ENCODE assay signal across 18 cellular contexts in the genomic region with DNA sequence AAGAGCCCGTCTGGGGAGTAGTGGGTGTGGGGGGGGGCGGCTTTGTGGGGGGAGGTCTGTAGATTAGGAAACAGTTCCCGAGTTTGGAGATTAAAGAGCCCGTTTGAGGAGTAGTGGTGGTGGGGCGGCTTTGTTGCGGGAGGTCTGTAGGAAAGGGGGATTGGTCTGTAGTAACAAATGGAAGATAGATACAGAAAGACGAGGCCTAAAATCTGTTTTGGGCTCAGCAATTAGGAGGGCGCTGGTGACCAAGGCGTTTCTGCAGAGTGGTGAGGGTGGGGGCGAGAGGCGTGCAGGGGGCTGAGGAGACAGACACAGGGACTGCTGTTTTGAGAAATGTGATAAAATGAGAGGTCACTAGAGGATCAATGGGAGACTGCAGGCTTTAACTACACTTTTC. TPM values are rescaled to one million over a fixed set of nuclear protein-coding genes. Genes with fewer than 3 reads are reported as not detected.
DNase-seq lines count a peak whose midpoint lies in the region; ATAC-seq and TF ChIP-seq lines count a peak whose summit lies in the region.
"Had no signal": no experiment of that assay in that cellular context is flagged by ENCODE, and none has a peak within 500 bp of the region (broad histone marks: within the 10 kb centered on the region; RNA-seq: fewer than 3 reads in every experiment).

No MANE protein-coding gene starts in this region.

- BruUV-seq in A673 (replicated peaks; lab: Mats Ljungman, UMichigan), result no TSS peak

- peaks cover 4 to 5% of the 10 kb centered on the region in 2 donors for H3K36me3 Mint-ChIP-seq in activated T-cell treated with anti-CD3 and anti-CD28 coated beads, Interleukin-2, amount 50 U/mL, for 72 hours (ENCODE audit: insufficient read depth in 2 of 2)
- H3K36me3 Mint-ChIP-seq in naive thymus-derived CD4-positive, alpha-beta T cell, result peaks cover 0 to 7% (median 3%) of the 10 kb centered on the region in 5 donors

- CTCF ChIA-PET in naive thymus-derived CD4-positive, alpha-beta T cell (lab: Charles Lee), result no interaction called here
- CTCF ChIA-PET in A673 (lab: Charles Lee), result no interaction called here

- no peak overlapping the region for H3K9ac ChIP-seq in subcutaneous abdominal adipose tissue (ENCODE audit: low read length in 5 of 5)

- peaks cover 50% of the 10 kb centered on the region for H3K4me1 Mint-ChIP-seq in activated T-cell treated with anti-CD3 and anti-CD28 coated beads, Interleukin-2, amount 50 U/mL, for 72 hours (ENCODE audit: low read depth)
- peaks cover 11 to 43% (median 30%) of the 10 kb centered on the region in 7 donors for H3K4me1 Mint-ChIP-seq in naive thymus-derived CD4-positive, alpha-beta T cell

- TF ChIP-seq CTCF in body of pancreas (IDR thresholded peaks at IDR 0.05) (no peak), A673 (conservative IDR thresholded peaks at IDR 0.05; ENCODE audit: low read depth, low read length) (no peak)

- DNase-seq in activated T-cell treated with anti-CD3 and anti-CD28 coated beads, Interleukin-2, amount 50 U/mL, for 72 hours, result no peak
- no peak for DNase-seq in activated T-cell treated with anti-CD3 and anti-CD28 coated beads, Interleukin-2, amount 50 U/mL, for 48 hours
- no peak for DNase-seq in body of pancreas
- DNase-seq in naive thymus-derived CD4-positive, alpha-beta T cell, result peak in 2 of 9 donors; percentile 12 to 14
- DNase-seq in A673 (ENCODE audit: low spot score), result no peak
- DNase-seq: activated CD4-positive, alpha-beta memory T cell treated with anti-CD3 and anti-CD28 coated beads, Interleukin-2, amount 10 ng/mL, durations not matched to agents 7 days and 5 days; activated T-cell treated with anti-CD3 and anti-CD28 coated beads, Interleukin-2, amount 50 U/mL, for 4 hours; DMS53; head of caudate nucleus; NCI-H1694; RPMI8226 had no signal

- TF ChIP-seq POLR2A in body of pancreas (IDR thresholded peaks at IDR 0.05), result no peak

- no peaks in the 10 kb centered on the region for H3K27me3 Mint-ChIP-seq in activated T-cell treated with anti-CD3 and anti-CD28 coated beads, Interleukin-2, amount 50 U/mL, for 72 hours (ENCODE audit: low read depth)
- peaks cover 0 to 3% (median 0%) of the 10 kb centered on the region in 5 donors for H3K27me3 Mint-ChIP-seq in naive thymus-derived CD4-positive, alpha-beta T cell
- H3K27me3 Mint-ChIP-seq: activated CD4-positive, alpha-beta memory T cell treated with anti-CD3 and anti-CD28 coated beads, Interleukin-2, amount 10 ng/mL, durations not matched to agents 7 days and 5 days had no signal

- 57 to 67% methylated on average over 11 of the region's 11 CpGs for WGBS in body of pancreas, 2 donors

- H3K9me3 ChIP-seq in body of pancreas, result no peaks in the 10 kb centered on the region
- no peaks in the 10 kb centered on the region for H3K9me3 ChIP-seq in naive thymus-derived CD4-positive, alpha-beta T cell (ENCODE audit: control insufficient read depth in 2 of 3, low read length in 3 of 3)
- peaks cover 0 to 3% (median 0%) of the 10 kb centered on the region in 5 donors for H3K9me3 ChIP-seq in subcutaneous abdominal adipose tissue (ENCODE audit: control insufficient read depth in 5 of 5, low read length in 5 of 5)
- H3K9me3 ChIP-seq in A673 (ENCODE audit: low read depth, low read length, poor library complexity, severe bottlenecking), result no peaks in the 10 kb centered on the region
- H3K9me3 ChIP-seq: A549, lower lobe of right lung, thyroid gland had no signal

- H3K4me3 Mint-ChIP-seq in activated T-cell treated with anti-CD3 and anti-CD28 coated beads, Interleukin-2, amount 50 U/mL, for 72 hours, result no peak overlapping the region
- H3K4me3 Mint-ChIP-seq in naive thymus-derived CD4-positive, alpha-beta T cell, result peak overlapping the region in 8 of 10 donors; percentile 4 to 85 (median 60)

- H3K27ac Mint-ChIP-seq in activated T-cell treated with anti-CD3 and anti-CD28 coated beads, Interleukin-2, amount 50 U/mL, for 72 hours, result peak overlapping the region; percentile 47
- H3K27ac Mint-ChIP-seq in naive thymus-derived CD4-positive, alpha-beta T cell, result peak overlapping the region in 8 of 9 donors; percentile 59 to 95 (median 80)
- H3K27ac Mint-ChIP-seq: activated CD4-positive, alpha-beta memory T cell treated with anti-CD3 and anti-CD28 coated beads, Interleukin-2, amount 10 ng/mL, durations not matched to agents 7 days and 5 days; GM23338 had no signal

- no peaks in the 10 kb centered on the region for H3K36me3 ChIP-seq in body of pancreas (replicated peaks in 1 of 2; ENCODE audit: insufficient read depth in 1 of 2, low read depth in 2 of 2)
- H3K36me3 ChIP-seq in naive thymus-derived CD4-positive, alpha-beta T cell (ENCODE audit: control insufficient read depth in 2 of 3, insufficient read depth in 3 of 3, low read length in 3 of 3), result no peaks in the 10 kb centered on the region
- H3K36me3 ChIP-seq in subcutaneous abdominal adipose tissue (ENCODE audit: control insufficient read depth in 5 of 5, insufficient read depth in 5 of 5, low read length in 5 of 5), result no peaks in the 10 kb centered on the region
- H3K36me3 ChIP-seq in A673 (ENCODE audit: insufficient read depth, low read length, poor library complexity, severe bottlenecking), result no peaks in the 10 kb centered on the region
- H3K36me3 ChIP-seq: lower lobe of right lung, thyroid gland had no signal

- intact Hi-C loops in body of pancreas (cut with DNase I), result no loop called here
- intact Hi-C loops in naive thymus-derived CD4-positive, alpha-beta T cell (cut with micrococcal nuclease), result loop anchor here (5.0 to 10.0 kb wide), 5 partner anchors 580 to 1040 kb away; partner anchors contain the start of genes ATP9B (in 1 of the 2) and NFATC1 (in 1 of the 2)
- intact Hi-C loops in A673 (cut with micrococcal nuclease; ENCODE audit: unreplicated experiment), result no loop called here

- H3K9me3 Mint-ChIP-seq in activated T-cell treated with anti-CD3 and anti-CD28 coated beads, Interleukin-2, amount 50 U/mL, for 72 hours, result peaks cover 0 to 2% of the 10 kb centered on the region in 2 donors
- peaks cover 0 to 2% (median 0%) of the 10 kb centered on the region in 11 donors for H3K9me3 Mint-ChIP-seq in naive thymus-derived CD4-positive, alpha-beta T cell
- H3K9me3 Mint-ChIP-seq: activated CD4-positive, alpha-beta memory T cell treated with anti-CD3 and anti-CD28 coated beads, Interleukin-2, amount 10 ng/mL, durations not matched to agents 7 days and 5 days; activated T-cell treated with anti-CD3 and anti-CD28 coated beads, Interleukin-2, amount 50 U/mL, for 4 hours had no signal

- no peak overlapping the region for H3K4me3 ChIP-seq in body of pancreas
- H3K4me3 ChIP-seq in naive thymus-derived CD4-positive, alpha-beta T cell (ENCODE audit: low read length), result no peak overlapping the region
- H3K4me3 ChIP-seq in subcutaneous abdominal adipose tissue (ENCODE audit: low read depth in 1 of 5, low read length in 5 of 5), result no peak overlapping the region
- H3K4me3 ChIP-seq in A673 (ENCODE audit: low read depth, low read length, poor library complexity, severe bottlenecking), result no peak overlapping the region
- H3K4me3 ChIP-seq: A549, GM23338, lower lobe of right lung, thyroid gland had no signal

- peaks cover 16% of the 10 kb centered on the region for H3K4me1 ChIP-seq in body of pancreas
- peaks cover 14 to 19% of the 10 kb centered on the region in 2 donors for H3K4me1 ChIP-seq in naive thymus-derived CD4-positive, alpha-beta T cell (ENCODE audit: control insufficient read depth in 2 of 2, insufficient read depth in 2 of 2, low read length in 2 of 2)
- peaks cover 4 to 23% (median 16%) of the 10 kb centered on the region in 5 donors for H3K4me1 ChIP-seq in subcutaneous abdominal adipose tissue (ENCODE audit: control insufficient read depth in 5 of 5, insufficient read depth in 5 of 5, low read length in 5 of 5)
- peaks cover 10% of the 10 kb centered on the region for H3K4me1 ChIP-seq in A673 (ENCODE audit: insufficient read depth, low read length, poor library complexity, severe bottlenecking)

- no peak for ATAC-seq in activated T-cell treated with anti-CD3 and anti-CD28 coated beads, Interleukin-2, amount 50 U/mL, for 72 hours (replicated peaks in 1 of 2)
- ATAC-seq in body of pancreas, result no peak
- no peak for ATAC-seq in naive thymus-derived CD4-positive, alpha-beta T cell
- no peak for ATAC-seq in GM18519 (IDR thresholded peaks at IDR 0.05; ENCODE audit: low FRiP score, unreplicated experiment)
- ATAC-seq in HG02763 (IDR thresholded peaks at IDR 0.05; ENCODE audit: unreplicated experiment), result no peak
- ATAC-seq: A549; activated T-cell treated with anti-CD3 and anti-CD28 coated beads, Interleukin-2, amount 50 U/mL, for 4 hours; GM23338 had no signal

- H3K27ac ChIP-seq in body of pancreas (peak overlapping the region in 3 of 4 donors; percentile 2 to 91 (median 10)), subcutaneous abdominal adipose tissue (ENCODE audit: low read depth, low read length) (peak overlapping the region; percentile 81), A673 (ENCODE audit: low read depth, low read length, poor library complexity, severe bottlenecking) (no peak overlapping the region)
- no peak overlapping the region for H3K27ac ChIP-seq in naive thymus-derived CD4-positive, alpha-beta T cell (ENCODE audit: low read depth, low read length)
- H3K27ac ChIP-seq: A549 had no signal

- H3K27me3 ChIP-seq in body of pancreas (no peaks in the 10 kb centered on the region), subcutaneous abdominal adipose tissue (ENCODE audit: control insufficient read depth in 5 of 5, insufficient read depth in 4 of 5, low read length in 5 of 5) (no peaks in the 10 kb centered on the region), A673 (replicated peaks; ENCODE audit: insufficient read depth, low read depth, low read length, poor library complexity) (no peaks in the 10 kb centered on the region)
- H3K27me3 ChIP-seq in naive thymus-derived CD4-positive, alpha-beta T cell (ENCODE audit: control insufficient read depth in 2 of 2, insufficient read depth in 2 of 2, low read length in 2 of 2), result no peaks in the 10 kb centered on the region
- H3K27me3 ChIP-seq: thyroid gland had no signal

- POLR2A ChIA-PET in naive thymus-derived CD4-positive, alpha-beta T cell (lab: Charles Lee), result no interaction called here
- POLR2A ChIA-PET in A673 (lab: Charles Lee; ENCODE audit: low non-redundant PET), result no interaction called here

RNA-seq across cellular contexts. Expression of gene ADNP2, which starts 1.7 kb away (rescaled TPM):
- total RNA-seq in activated T-cell treated with anti-CD3 and anti-CD28 coated beads, Interleukin-2, amount 50 U/mL, for 72 hours, result 10 to 100 TPM; 25.1 to 33.4 TPM
- 1 to 10 TPM; 7.0 to 9.2 TPM for total RNA-seq in body of pancreas
- total RNA-seq in naive thymus-derived CD4-positive, alpha-beta T cell, result 10 to 100 TPM; 18.4 to 41.4 (median 25.3) TPM
- 10 to 100 TPM; 10.3 to 10.7 TPM for polyA plus RNA-seq in naive thymus-derived CD4-positive, alpha-beta T cell
- total RNA-seq in A673 (2021), result 27.5 and 30.7 TPM in 2 replicates

Comparison
In these comparisons a context has a peak if more than half of its experiments do, and no peak if none do; other contexts are left out.
1. H3K4me3 Mint-ChIP-seq: peak in naive thymus-derived CD4-positive, alpha-beta T cell (8 of 10); none in activated T-cell treated with anti-CD3 and anti-CD28 coated beads, Interleukin-2, amount 50 U/mL, for 72 hours (0 of 2).
2. H3K27ac ChIP-seq: peak in body of pancreas (3 of 4) and subcutaneous abdominal adipose tissue (single experiment); none in naive thymus-derived CD4-positive, alpha-beta T cell (single experiment) and A673 (single experiment).
3. intact Hi-C loops: an anchor here in naive thymus-derived CD4-positive, alpha-beta T cell (5.0 to 10.0 kb wide); none called in body of pancreas and A673.